ENCODE assay signal across 23 cellular contexts in genomic region chr10:733086-733485, GRCh38.
"Had no signal": no experiment of that assay in that cellular context is flagged by ENCODE, and none has a peak within 500 bp of the region (broad histone marks: within the 10 kb centered on the region; RNA-seq: fewer than 3 reads in every experiment).

No MANE protein-coding gene starts in this region.

- FAIRE-seq: small intestine had no signal

- H3K27ac ChIP-seq: hepatocyte, left ventricle myocardium inferior, ovary, prostate gland, sigmoid colon, spleen, suprapubic skin, thoracic aorta, tibial artery, uterus had no signal

- DNase-seq: islet precursor cell; left ventricle myocardium inferior; midbrain; mucosa of descending colon; naive thymus-derived CD4-positive, alpha-beta T cell; ovary; posterior cingulate gyrus; retina; right cardiac atrium; sigmoid colon; small intestine; spleen; stimulated activated CD4-positive, alpha-beta T cell treated with anti-CD3 and anti-CD28 coated beads, Interleukin-4, amount 100 ng/mL, for 24 hours; stimulated activated naive CD4-positive, alpha-beta T cell; tibial artery; uterus had no signal

- H3K4me1 ChIP-seq: left ventricle myocardium inferior, prostate gland, sigmoid colon, spleen, suprapubic skin, tibial artery, uterus had no signal

- H3K27me3 ChIP-seq: ovary, sigmoid colon, tibial artery, uterus had no signal

- H3K4me3 ChIP-seq: hepatocyte, left ventricle myocardium inferior, lung, mucosa of descending colon, ovary, prostate gland, sigmoid colon, spleen, suprapubic skin, thoracic aorta, tibial artery, uterus had no signal

- H3K36me3 ChIP-seq: left ventricle myocardium inferior, ovary, prostate gland, sigmoid colon, spleen, suprapubic skin, thoracic aorta, tibial artery, uterus had no signal

- H3K4me2 ChIP-seq: hepatocyte had no signal

- H3K9me3 ChIP-seq: left ventricle myocardium inferior, mucosa of descending colon, ovary, prostate gland, sigmoid colon, suprapubic skin, thoracic aorta, uterus had no signal

- H2AFZ ChIP-seq: hepatocyte had no signal

- H3K79me2 ChIP-seq: hepatocyte had no signal

- ATAC-seq: mucosa of descending colon; naive thymus-derived CD4-positive, alpha-beta T cell; natural killer cell treated with Interleukin-12 subunit alpha and Interleukin-12 subunit beta and Interleukin-15 and Interleukin-18, amount 100 ng/mL, for 72 hours; right cardiac atrium; stimulated activated effector memory CD8-positive, alpha-beta T cell treated with anti-CD3 and anti-CD28 coated beads, Interleukin-12 subunit alpha, Interleukin-12 subunit beta, amount 100 ng/mL, for 72 hours had no signal
